In genomic region chr22:21710156-21710555, GRCh38 we compare ENCODE assay signal across 24 cellular contexts. TPM values are rescaled to one million over a fixed set of nuclear protein-coding genes. Genes with fewer than 3 reads are reported as not detected.
DNase-seq lines count a peak whose midpoint lies in the region; ATAC-seq and TF ChIP-seq lines count a peak whose summit lies in the region.
"Had no signal": no experiment of that assay in that cellular context is flagged by ENCODE, and none has a peak within 500 bp of the region (broad histone marks: within the 10 kb centered on the region; RNA-seq: fewer than 3 reads in every experiment).

No MANE protein-coding gene starts in this region.

- TF ChIP-seq CTCF in MCF 10A (IDR thresholded peaks at IDR 0.05; ENCODE audit: unreplicated experiment) (no peak), breast epithelium (IDR thresholded peaks at IDR 0.05) (no peak), epithelial cell of esophagus (IDR thresholded peaks at IDR 0.05; ENCODE audit: insufficient read depth, low read depth, low read length, missing control alignments) (no peak), mucosa of descending colon (IDR thresholded peaks at IDR 0.05) (no peak)

- H3K27ac Mint-ChIP-seq in MCF 10A (ENCODE audit: low read depth, unreplicated experiment) = peak overlapping the region; percentile 24
- no peak overlapping the region for H3K27ac Mint-ChIP-seq in naive thymus-derived CD4-positive, alpha-beta T cell
- H3K27ac Mint-ChIP-seq: B cell; stimulated activated naive B cell treated with anti-CD40 and anti-IgM and Interleukin-4, amounts not matched to agents 10 μg/mL and 1 μg/mL and 100 μg/mL, for 72 hours had no signal

- intact Hi-C loops in MCF 10A (cut with micrococcal nuclease) (loop anchor here (5.0 to 10.0 kb wide), 2 partner anchors 227 to 335 kb away; no protein-coding TSS in a partner anchor), breast epithelium (cut with DNase I; ENCODE audit: low total_unique reads) (no loop called here), mucosa of descending colon (cut with DNase I, micrococcal nuclease) (loop anchor here (5.0 kb wide), 2 partner anchors 232 to 242 kb away; partner anchors contain the start of gene PPM1F (in 1 of the 2))
- intact Hi-C loops in naive thymus-derived CD4-positive, alpha-beta T cell (cut with micrococcal nuclease) = loop anchor here (5.0 to 10.0 kb wide), 2 partner anchors 55 to 227 kb away; no protein-coding TSS in a partner anchor

- H3K4me1 Mint-ChIP-seq in MCF 10A (ENCODE audit: insufficient read depth, unreplicated experiment) = peaks cover 20% of the 10 kb centered on the region
- peaks cover 0 to 6% (median 5%) of the 10 kb centered on the region in 7 donors for H3K4me1 Mint-ChIP-seq in naive thymus-derived CD4-positive, alpha-beta T cell

- no peaks in the 10 kb centered on the region for H3K9me3 Mint-ChIP-seq in MCF 10A (ENCODE audit: unreplicated experiment)
- no peaks in the 10 kb centered on the region for H3K9me3 Mint-ChIP-seq in naive thymus-derived CD4-positive, alpha-beta T cell
- H3K9me3 Mint-ChIP-seq: CD8-positive, alpha-beta memory T cell; stimulated activated naive B cell treated with anti-CD40 and anti-IgM and Interleukin-4, amounts not matched to agents 10 μg/mL and 1 μg/mL and 100 μg/mL, for 72 hours had no signal

- no peaks in the 10 kb centered on the region for H3K9me3 ChIP-seq in breast epithelium
- H3K9me3 ChIP-seq in naive thymus-derived CD4-positive, alpha-beta T cell (ENCODE audit: control insufficient read depth in 2 of 3, low read length in 3 of 3) = no peaks in the 10 kb centered on the region
- H3K9me3 ChIP-seq in mucosa of descending colon = no peaks in the 10 kb centered on the region
- H3K9me3 ChIP-seq: heart left ventricle, SJSA1, suprapubic skin had no signal

- BruUV-seq in MCF 10A (replicated peaks; lab: Mats Ljungman, UMichigan) = no TSS peak

- ATAC-seq in naive thymus-derived CD4-positive, alpha-beta T cell = no peak
- no peak for ATAC-seq in mucosa of descending colon
- ATAC-seq: heart left ventricle; stimulated activated naive B cell treated with anti-CD40 and anti-IgM and Interleukin-4, amounts not matched to agents 10 μg/mL and 1 μg/mL and 100 μg/mL, for 72 hours had no signal

- H3K4me3 Mint-ChIP-seq in MCF 10A (ENCODE audit: unreplicated experiment) = no peak overlapping the region
- H3K4me3 Mint-ChIP-seq in naive thymus-derived CD4-positive, alpha-beta T cell = no peak overlapping the region
- H3K4me3 Mint-ChIP-seq: B cell; CD8-positive, alpha-beta memory T cell; stimulated activated naive B cell treated with anti-CD40 and anti-IgM and Interleukin-4, amounts not matched to agents 10 μg/mL and 1 μg/mL and 100 μg/mL, for 72 hours had no signal

- CTCF ChIA-PET in MCF 10A (lab: Yijun Ruan, JAX) = interaction anchor here (1.1 to 2.4 kb wide), 3 partner anchors 10 to 242 kb away, joined by 7 read pairs; partner anchors contain the start of gene PPM1F
- CTCF ChIA-PET in naive thymus-derived CD4-positive, alpha-beta T cell (lab: Charles Lee) = interaction anchor here (0.7 kb wide), 1 partner anchor 228 kb away, joined by 3 read pairs; no protein-coding TSS in a partner anchor

- no peaks in the 10 kb centered on the region for H3K27me3 Mint-ChIP-seq in MCF 10A (ENCODE audit: insufficient read depth, unreplicated experiment)
- H3K27me3 Mint-ChIP-seq in naive thymus-derived CD4-positive, alpha-beta T cell = no peaks in the 10 kb centered on the region
- H3K27me3 Mint-ChIP-seq: B cell; CD8-positive, alpha-beta memory T cell; stimulated activated naive B cell treated with anti-CD40 and anti-IgM and Interleukin-4, amounts not matched to agents 10 μg/mL and 1 μg/mL and 100 μg/mL, for 72 hours had no signal

- H3K27ac ChIP-seq in breast epithelium = no peak overlapping the region
- no peak overlapping the region for H3K27ac ChIP-seq in naive thymus-derived CD4-positive, alpha-beta T cell (ENCODE audit: low read depth, low read length)
- H3K27ac ChIP-seq: cardiac muscle cell, heart left ventricle, SJSA1, suprapubic skin had no signal

- POLR2A ChIA-PET in MCF 10A (lab: Yijun Ruan, JAX) = no interaction called here
- POLR2A ChIA-PET in naive thymus-derived CD4-positive, alpha-beta T cell (lab: Charles Lee) = no interaction called here

- H3K4me3 ChIP-seq in breast epithelium (no peak overlapping the region), epithelial cell of esophagus (ENCODE audit: low read length) (no peak overlapping the region), mucosa of descending colon (no peak overlapping the region)
- H3K4me3 ChIP-seq in naive thymus-derived CD4-positive, alpha-beta T cell (ENCODE audit: low read length) = no peak overlapping the region
- H3K4me3 ChIP-seq: cardiac muscle cell, heart left ventricle, SJSA1, suprapubic skin had no signal

- no peaks in the 10 kb centered on the region for H3K36me3 Mint-ChIP-seq in MCF 10A (ENCODE audit: insufficient read depth, unreplicated experiment)
- H3K36me3 Mint-ChIP-seq in naive thymus-derived CD4-positive, alpha-beta T cell = peaks cover 0 to 4% (median 0%) of the 10 kb centered on the region in 5 donors

- H3K4me1 ChIP-seq in breast epithelium (no peaks in the 10 kb centered on the region), mucosa of descending colon (ENCODE audit: low read depth) (no peaks in the 10 kb centered on the region)
- H3K4me1 ChIP-seq in naive thymus-derived CD4-positive, alpha-beta T cell (ENCODE audit: control insufficient read depth in 2 of 2, insufficient read depth in 2 of 2, low read length in 2 of 2) = peaks cover 0 to 4% of the 10 kb centered on the region in 2 donors

- no peaks in the 10 kb centered on the region for H3K27me3 ChIP-seq in breast epithelium
- H3K27me3 ChIP-seq in naive thymus-derived CD4-positive, alpha-beta T cell (ENCODE audit: control insufficient read depth in 2 of 2, insufficient read depth in 2 of 2, low read length in 2 of 2) = no peaks in the 10 kb centered on the region
- H3K27me3 ChIP-seq: cardiac muscle cell, heart left ventricle, SJSA1, suprapubic skin had no signal

- H3K36me3 ChIP-seq in breast epithelium = no peaks in the 10 kb centered on the region
- H3K36me3 ChIP-seq in naive thymus-derived CD4-positive, alpha-beta T cell (ENCODE audit: control insufficient read depth in 2 of 3, insufficient read depth in 3 of 3, low read length in 3 of 3) = no peaks in the 10 kb centered on the region
- no peaks in the 10 kb centered on the region for H3K36me3 ChIP-seq in mucosa of descending colon (ENCODE audit: low read depth)
- H3K36me3 ChIP-seq: cardiac muscle cell, SJSA1, suprapubic skin had no signal

- DNase-seq in MCF 10A (ENCODE audit: unreplicated experiment) = peak; percentile 31
- no peak for DNase-seq in breast epithelium (ENCODE audit: low spot score in 2 of 2)
- peak; percentile 3 for DNase-seq in T1000 (lab: John Stamatoyannopoulos, UW)
- peak; percentile 65 for DNase-seq in epithelial cell of esophagus (ENCODE audit: low read depth)
- peak; percentile 39 for DNase-seq in renal cortical epithelial cell (ENCODE audit: low read depth)
- no peak for DNase-seq in NCI-H1417 treated with DMSO at 0.1 percent for 48 hours (lab: John Stamatoyannopoulos, UW)
- DNase-seq in naive thymus-derived CD4-positive, alpha-beta T cell = no peak
- DNase-seq in mucosa of descending colon = no peak
- DNase-seq: activated CD4-positive, alpha-beta T cell treated with anti-CD3 and anti-CD28 coated beads for 4 hours; activated naive CD4-positive, alpha-beta T cell treated with Interleukin-2 at 50 U/mL for 16 hours; activated T-cell treated with anti-CD3 and anti-CD28 coated beads, Interleukin-2, amount 50 U/mL, for 48 hours; amygdala; CD8-positive, alpha-beta memory T cell; cortex of kidney; heart left ventricle; NCI-H146; NCI-H510A; occipital lobe; stimulated activated CD4-positive, alpha-beta T cell treated with anti-CD3 and anti-CD28 coated beads, Interleukin-2, amount 100 ng/mL, for 48 hours; stimulated activated naive B cell treated with anti-CD40 and anti-IgM and Interleukin-4, amounts not matched to agents 10 μg/mL and 1 μg/mL and 100 μg/mL, for 72 hours had no signal

- no peak for TF ChIP-seq POLR2A in breast epithelium (IDR thresholded peaks at IDR 0.05)

RNA-seq across cellular contexts. Expression of gene YPEL1, which starts 25.4 kb away (rescaled TPM):
- total RNA-seq in MCF 10A (2022) (0.07 and 0.27 TPM in 2 replicates), breast epithelium (1 to 10 TPM; 7.8 to 8.5 (median 7.9) TPM), renal cortical epithelial cell (1.0 and 3.0 TPM in 2 replicates), mucosa of descending colon (1 to 10 TPM; 2.7 to 6.8 (median 2.8) TPM)
- 1 to 10 TPM; 2.5 to 9.5 (median 3.6) TPM for total RNA-seq in naive thymus-derived CD4-positive, alpha-beta T cell
- 1 to 10 TPM; 1.5 TPM for polyA plus RNA-seq in naive thymus-derived CD4-positive, alpha-beta T cell

RNA-seq across cellular contexts. Expression of gene PPIL2, which starts 44.3 kb away (rescaled TPM):
- total RNA-seq in MCF 10A (2022) = 34.4 and 41.3 TPM in 2 replicates
- 10 to 100 TPM; 23.5 to 45.6 (median 39.4) TPM for total RNA-seq in breast epithelium
- 10.6 and 24.8 TPM in 2 replicates for total RNA-seq in renal cortical epithelial cell
- 10 to 100 TPM; 69.5 to 81.8 (median 74.7) TPM for total RNA-seq in naive thymus-derived CD4-positive, alpha-beta T cell
- 10 to 100 TPM; 27.1 to 46.4 TPM for polyA plus RNA-seq in naive thymus-derived CD4-positive, alpha-beta T cell
- 10 to 100 TPM; 42.5 to 68.3 (median 61.6) TPM for total RNA-seq in mucosa of descending colon

Comparison
In these comparisons a context has a peak if more than half of its experiments do, and no peak if none do; other contexts are left out.
1. DNase-seq: peak in MCF 10A (single experiment), T1000 (single experiment), epithelial cell of esophagus (single experiment) and renal cortical epithelial cell (single experiment); none in breast epithelium (0 of 2), NCI-H1417 treated with DMSO at 0.1 percent for 48 hours (single experiment), naive thymus-derived CD4-positive, alpha-beta T cell (0 of 9) and mucosa of descending colon (0 of 3).